ENCODE assay signal across 1 cellular context in the genomic region with DNA sequence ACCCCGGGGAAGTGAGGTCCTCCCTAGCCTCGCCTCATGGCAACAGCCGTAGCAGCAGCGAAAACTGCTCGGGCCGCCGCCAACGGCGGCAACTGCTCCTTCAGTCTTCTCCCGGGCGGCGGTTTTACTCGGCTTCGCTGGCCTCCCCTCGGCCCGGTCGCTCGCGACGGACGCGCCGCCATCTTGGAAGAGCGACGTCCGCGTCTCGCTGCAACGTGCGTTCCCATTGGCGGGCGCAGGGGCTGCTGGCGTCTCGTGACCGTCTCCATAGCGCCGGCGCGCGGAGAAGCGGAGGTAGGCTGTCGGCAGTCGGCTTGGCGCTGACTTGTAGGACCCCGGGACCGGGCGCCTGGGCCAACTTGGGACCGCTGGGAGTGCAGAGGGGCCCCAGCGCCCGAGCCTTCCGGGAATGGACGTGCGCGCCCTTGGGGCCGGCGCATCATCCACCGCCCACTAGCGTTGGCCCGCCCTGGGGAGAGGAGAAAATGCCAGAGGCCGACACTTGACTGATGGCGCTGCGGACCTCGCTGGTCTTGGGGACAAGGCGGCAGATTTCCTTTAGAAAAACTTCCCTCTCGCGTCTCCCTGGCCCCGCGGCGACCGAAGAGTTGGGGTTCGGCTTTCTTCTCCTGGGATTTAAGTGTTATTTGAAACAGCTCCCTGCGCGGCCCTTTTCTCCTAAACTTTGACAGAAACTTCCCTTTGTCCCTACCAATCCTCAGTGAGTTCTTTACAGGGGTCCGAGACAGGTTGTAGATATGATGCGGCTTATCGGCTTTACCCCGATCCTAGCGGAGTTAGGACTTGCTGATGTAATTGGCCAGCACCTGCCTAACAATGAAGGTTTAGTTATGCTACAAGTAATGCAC.
TF ChIP-seq lines count a peak whose summit lies in the region.

A gene with protein sequence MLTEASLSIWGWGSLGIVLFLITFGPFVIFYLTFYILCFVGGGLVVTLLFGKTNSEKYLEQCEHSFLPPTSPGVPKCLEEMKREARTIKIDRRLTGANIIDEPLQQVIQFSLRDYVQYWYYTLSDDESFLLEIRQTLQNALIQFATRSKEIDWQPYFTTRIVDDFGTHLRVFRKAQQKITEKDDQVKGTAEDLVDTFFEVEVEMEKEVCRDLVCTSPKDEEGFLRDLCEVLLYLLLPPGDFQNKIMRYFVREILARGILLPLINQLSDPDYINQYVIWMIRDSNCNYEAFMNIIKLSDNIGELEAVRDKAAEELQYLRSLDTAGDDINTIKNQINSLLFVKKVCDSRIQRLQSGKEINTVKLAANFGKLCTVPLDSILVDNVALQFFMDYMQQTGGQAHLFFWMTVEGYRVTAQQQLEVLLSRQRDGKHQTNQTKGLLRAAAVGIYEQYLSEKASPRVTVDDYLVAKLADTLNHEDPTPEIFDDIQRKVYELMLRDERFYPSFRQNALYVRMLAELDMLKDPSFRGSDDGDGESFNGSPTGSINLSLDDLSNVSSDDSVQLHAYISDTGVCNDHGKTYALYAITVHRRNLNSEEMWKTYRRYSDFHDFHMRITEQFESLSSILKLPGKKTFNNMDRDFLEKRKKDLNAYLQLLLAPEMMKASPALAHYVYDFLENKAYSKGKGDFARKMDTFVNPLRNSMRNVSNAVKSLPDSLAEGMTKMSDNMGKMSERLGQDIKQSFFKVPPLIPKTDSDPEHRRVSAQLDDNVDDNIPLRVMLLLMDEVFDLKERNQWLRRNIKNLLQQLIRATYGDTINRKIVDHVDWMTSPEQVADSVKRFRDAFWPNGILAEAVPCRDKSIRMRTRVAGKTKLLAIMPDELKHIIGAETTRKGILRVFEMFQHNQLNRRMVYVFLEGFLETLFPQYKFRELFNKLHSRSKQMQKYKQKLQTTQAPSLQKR (minus strand): TSS at position 193 of the 869 bp plus-strand sequence. CDS start 199 bp downstream, outside the sequence.

TF ChIP-seq in HepG2, 621 proteins besides CTCF, POLR2A, EP300 and RAD21 (continued from another document and continues in another):
- TF ChIP-seq MAF1 (CRISPR knock-in tag; IDR thresholded peaks at IDR 0.05; ENCODE audit: borderline replicate concordance) = no peak
- TF ChIP-seq ZNF891 (CRISPR knock-in tag; IDR thresholded peaks at IDR 0.05) = peak; percentile 86
- TF ChIP-seq DPF2 (CRISPR knock-in tag; IDR thresholded peaks at IDR 0.05; ENCODE audit: borderline replicate concordance, low read depth) = no peak
- TF ChIP-seq ZNF629 (CRISPR knock-in tag; conservative IDR thresholded peaks at IDR 0.05) = 0 out of 2 replicates have a peak, but pooled peaks have one; percentile 6
- TF ChIP-seq NFE2 (CRISPR knock-in tag; IDR thresholded peaks at IDR 0.05) = no peak
- TF ChIP-seq SKI (IDR thresholded peaks at IDR 0.05; ENCODE audit: partially characterized antibody) = peak; percentile 50
- no peak; the same call in 1 of the 2 replicates for TF ChIP-seq MYC (CRISPR knock-in tag; IDR thresholded peaks at IDR 0.05; ENCODE audit: borderline replicate concordance)
- no peak for TF ChIP-seq PHF5A (CRISPR knock-in tag; IDR thresholded peaks at IDR 0.05; ENCODE audit: low read depth, unreplicated experiment)
- no peak for TF ChIP-seq TRIM24 (CRISPR knock-in tag; IDR thresholded peaks at IDR 0.05)
- TF ChIP-seq, protein P1, sequence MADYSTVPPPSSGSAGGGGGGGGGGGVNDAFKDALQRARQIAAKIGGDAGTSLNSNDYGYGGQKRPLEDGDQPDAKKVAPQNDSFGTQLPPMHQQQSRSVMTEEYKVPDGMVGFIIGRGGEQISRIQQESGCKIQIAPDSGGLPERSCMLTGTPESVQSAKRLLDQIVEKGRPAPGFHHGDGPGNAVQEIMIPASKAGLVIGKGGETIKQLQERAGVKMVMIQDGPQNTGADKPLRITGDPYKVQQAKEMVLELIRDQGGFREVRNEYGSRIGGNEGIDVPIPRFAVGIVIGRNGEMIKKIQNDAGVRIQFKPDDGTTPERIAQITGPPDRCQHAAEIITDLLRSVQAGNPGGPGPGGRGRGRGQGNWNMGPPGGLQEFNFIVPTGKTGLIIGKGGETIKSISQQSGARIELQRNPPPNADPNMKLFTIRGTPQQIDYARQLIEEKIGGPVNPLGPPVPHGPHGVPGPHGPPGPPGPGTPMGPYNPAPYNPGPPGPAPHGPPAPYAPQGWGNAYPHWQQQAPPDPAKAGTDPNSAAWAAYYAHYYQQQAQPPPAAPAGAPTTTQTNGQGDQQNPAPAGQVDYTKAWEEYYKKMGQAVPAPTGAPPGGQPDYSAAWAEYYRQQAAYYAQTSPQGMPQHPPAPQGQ (CRISPR knock-in tag; IDR thresholded peaks at IDR 0.05; ENCODE audit: borderline replicate concordance) = no peak
- no peak for TF ChIP-seq ZNF446 (CRISPR knock-in tag; IDR thresholded peaks at IDR 0.05)
- TF ChIP-seq, protein P2, sequence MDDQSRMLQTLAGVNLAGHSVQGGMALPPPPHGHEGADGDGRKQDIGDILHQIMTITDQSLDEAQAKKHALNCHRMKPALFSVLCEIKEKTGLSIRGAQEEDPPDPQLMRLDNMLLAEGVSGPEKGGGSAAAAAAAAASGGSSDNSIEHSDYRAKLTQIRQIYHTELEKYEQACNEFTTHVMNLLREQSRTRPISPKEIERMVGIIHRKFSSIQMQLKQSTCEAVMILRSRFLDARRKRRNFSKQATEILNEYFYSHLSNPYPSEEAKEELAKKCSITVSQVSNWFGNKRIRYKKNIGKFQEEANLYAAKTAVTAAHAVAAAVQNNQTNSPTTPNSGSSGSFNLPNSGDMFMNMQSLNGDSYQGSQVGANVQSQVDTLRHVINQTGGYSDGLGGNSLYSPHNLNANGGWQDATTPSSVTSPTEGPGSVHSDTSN (CRISPR knock-in tag; IDR thresholded peaks at IDR 0.05; ENCODE audit: borderline replicate concordance) = no peak
- TF ChIP-seq ZNF790 (CRISPR knock-in tag; IDR thresholded peaks at IDR 0.05; ENCODE audit: borderline replicate concordance) = no peak
- peak; percentile 71 for TF ChIP-seq SALL1 (CRISPR knock-in tag; IDR thresholded peaks at IDR 0.05)
- no peak for TF ChIP-seq NONO (IDR thresholded peaks at IDR 0.05)
- TF ChIP-seq NONO (CRISPR knock-in tag; conservative IDR thresholded peaks at IDR 0.05) = peak; percentile 38; the same call in 1 of the 2 replicates
- peak in 1 of 2 experiments; percentile 70; a peak in 2 of 4 replicates for TF ChIP-seq KLF16 (CRISPR knock-in tag; IDR thresholded peaks at IDR 0.05)
- TF ChIP-seq ZNF138 (CRISPR knock-in tag; IDR thresholded peaks at IDR 0.05; ENCODE audit: low read depth) = no peak
- 0 out of 2 replicates have a peak, but pooled peaks have one; percentile 28 for TF ChIP-seq KDM5A (IDR thresholded peaks at IDR 0.05; ENCODE audit: borderline replicate concordance, low read length)
- TF ChIP-seq, protein P3, sequence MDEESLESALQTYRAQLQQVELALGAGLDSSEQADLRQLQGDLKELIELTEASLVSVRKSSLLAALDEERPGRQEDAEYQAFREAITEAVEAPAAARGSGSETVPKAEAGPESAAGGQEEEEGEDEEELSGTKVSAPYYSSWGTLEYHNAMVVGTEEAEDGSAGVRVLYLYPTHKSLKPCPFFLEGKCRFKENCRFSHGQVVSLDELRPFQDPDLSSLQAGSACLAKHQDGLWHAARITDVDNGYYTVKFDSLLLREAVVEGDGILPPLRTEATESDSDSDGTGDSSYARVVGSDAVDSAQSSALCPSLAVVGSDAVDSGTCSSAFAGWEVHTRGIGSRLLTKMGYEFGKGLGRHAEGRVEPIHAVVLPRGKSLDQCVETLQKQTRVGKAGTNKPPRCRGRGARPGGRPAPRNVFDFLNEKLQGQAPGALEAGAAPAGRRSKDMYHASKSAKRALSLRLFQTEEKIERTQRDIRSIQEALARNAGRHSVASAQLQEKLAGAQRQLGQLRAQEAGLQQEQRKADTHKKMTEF (CRISPR knock-in tag; IDR thresholded peaks at IDR 0.05) = peak; percentile 87; the same call in 1 of the 2 replicates
- no peak; the same call in 1 of the 2 replicates for TF ChIP-seq WIZ (CRISPR knock-in tag; IDR thresholded peaks at IDR 0.05)
- peak; percentile 74; the same call in 1 of the 2 replicates for TF ChIP-seq ZNF333 (CRISPR knock-in tag; IDR thresholded peaks at IDR 0.05; ENCODE audit: borderline replicate concordance)
- TF ChIP-seq AHR (CRISPR knock-in tag; IDR thresholded peaks at IDR 0.05) = peak; percentile 70; the same call in 1 of the 2 replicates
- TF ChIP-seq, protein P4, sequence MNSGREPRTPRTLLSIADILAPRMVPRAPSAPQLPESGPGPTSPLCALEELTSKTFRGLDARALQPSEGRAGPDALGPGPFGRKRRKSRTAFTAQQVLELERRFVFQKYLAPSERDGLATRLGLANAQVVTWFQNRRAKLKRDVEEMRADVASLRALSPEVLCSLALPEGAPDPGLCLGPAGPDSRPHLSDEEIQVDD (CRISPR knock-in tag; IDR thresholded peaks at IDR 0.05; ENCODE audit: borderline replicate concordance) = no peak
- TF ChIP-seq ZFP37 (CRISPR knock-in tag; IDR thresholded peaks at IDR 0.05; ENCODE audit: borderline replicate concordance) = no peak
- TF ChIP-seq, protein P5, sequence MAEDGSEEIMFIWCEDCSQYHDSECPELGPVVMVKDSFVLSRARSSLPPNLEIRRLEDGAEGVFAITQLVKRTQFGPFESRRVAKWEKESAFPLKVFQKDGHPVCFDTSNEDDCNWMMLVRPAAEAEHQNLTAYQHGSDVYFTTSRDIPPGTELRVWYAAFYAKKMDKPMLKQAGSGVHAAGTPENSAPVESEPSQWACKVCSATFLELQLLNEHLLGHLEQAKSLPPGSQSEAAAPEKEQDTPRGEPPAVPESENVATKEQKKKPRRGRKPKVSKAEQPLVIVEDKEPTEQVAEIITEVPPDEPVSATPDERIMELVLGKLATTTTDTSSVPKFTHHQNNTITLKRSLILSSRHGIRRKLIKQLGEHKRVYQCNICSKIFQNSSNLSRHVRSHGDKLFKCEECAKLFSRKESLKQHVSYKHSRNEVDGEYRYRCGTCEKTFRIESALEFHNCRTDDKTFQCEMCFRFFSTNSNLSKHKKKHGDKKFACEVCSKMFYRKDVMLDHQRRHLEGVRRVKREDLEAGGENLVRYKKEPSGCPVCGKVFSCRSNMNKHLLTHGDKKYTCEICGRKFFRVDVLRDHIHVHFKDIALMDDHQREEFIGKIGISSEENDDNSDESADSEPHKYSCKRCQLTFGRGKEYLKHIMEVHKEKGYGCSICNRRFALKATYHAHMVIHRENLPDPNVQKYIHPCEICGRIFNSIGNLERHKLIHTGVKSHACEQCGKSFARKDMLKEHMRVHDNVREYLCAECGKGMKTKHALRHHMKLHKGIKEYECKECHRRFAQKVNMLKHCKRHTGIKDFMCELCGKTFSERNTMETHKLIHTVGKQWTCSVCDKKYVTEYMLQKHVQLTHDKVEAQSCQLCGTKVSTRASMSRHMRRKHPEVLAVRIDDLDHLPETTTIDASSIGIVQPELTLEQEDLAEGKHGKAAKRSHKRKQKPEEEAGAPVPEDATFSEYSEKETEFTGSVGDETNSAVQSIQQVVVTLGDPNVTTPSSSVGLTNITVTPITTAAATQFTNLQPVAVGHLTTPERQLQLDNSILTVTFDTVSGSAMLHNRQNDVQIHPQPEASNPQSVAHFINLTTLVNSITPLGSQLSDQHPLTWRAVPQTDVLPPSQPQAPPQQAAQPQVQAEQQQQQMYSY (CRISPR knock-in tag; IDR thresholded peaks at IDR 0.05) = no peak
- TF ChIP-seq ZNF367 (CRISPR knock-in tag; IDR thresholded peaks at IDR 0.05; ENCODE audit: borderline replicate concordance) = no peak
- TF ChIP-seq, protein P6, sequence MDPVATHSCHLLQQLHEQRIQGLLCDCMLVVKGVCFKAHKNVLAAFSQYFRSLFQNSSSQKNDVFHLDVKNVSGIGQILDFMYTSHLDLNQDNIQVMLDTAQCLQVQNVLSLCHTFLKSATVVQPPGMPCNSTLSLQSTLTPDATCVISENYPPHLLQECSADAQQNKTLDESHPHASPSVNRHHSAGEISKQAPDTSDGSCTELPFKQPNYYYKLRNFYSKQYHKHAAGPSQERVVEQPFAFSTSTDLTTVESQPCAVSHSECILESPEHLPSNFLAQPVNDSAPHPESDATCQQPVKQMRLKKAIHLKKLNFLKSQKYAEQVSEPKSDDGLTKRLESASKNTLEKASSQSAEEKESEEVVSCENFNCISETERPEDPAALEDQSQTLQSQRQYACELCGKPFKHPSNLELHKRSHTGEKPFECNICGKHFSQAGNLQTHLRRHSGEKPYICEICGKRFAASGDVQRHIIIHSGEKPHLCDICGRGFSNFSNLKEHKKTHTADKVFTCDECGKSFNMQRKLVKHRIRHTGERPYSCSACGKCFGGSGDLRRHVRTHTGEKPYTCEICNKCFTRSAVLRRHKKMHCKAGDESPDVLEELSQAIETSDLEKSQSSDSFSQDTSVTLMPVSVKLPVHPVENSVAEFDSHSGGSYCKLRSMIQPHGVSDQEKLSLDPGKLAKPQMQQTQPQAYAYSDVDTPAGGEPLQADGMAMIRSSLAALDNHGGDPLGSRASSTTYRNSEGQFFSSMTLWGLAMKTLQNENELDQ (CRISPR knock-in tag; IDR thresholded peaks at IDR 0.05; ENCODE audit: borderline replicate concordance) = no peak
- TF ChIP-seq ZNF282 (IDR thresholded peaks at IDR 0.05; ENCODE audit: partially characterized antibody) = no peak
- TF ChIP-seq SMARCC2 (IDR thresholded peaks at IDR 0.05) = no peak
- TF ChIP-seq, protein P7, sequence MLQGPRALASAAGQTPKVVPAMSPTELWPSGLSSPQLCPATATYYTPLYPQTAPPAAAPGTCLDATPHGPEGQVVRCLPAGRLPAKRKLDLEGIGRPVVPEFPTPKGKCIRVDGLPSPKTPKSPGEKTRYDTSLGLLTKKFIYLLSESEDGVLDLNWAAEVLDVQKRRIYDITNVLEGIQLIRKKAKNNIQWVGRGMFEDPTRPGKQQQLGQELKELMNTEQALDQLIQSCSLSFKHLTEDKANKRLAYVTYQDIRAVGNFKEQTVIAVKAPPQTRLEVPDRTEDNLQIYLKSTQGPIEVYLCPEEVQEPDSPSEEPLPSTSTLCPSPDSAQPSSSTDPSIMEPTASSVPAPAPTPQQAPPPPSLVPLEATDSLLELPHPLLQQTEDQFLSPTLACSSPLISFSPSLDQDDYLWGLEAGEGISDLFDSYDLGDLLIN (CRISPR knock-in tag; IDR thresholded peaks at IDR 0.05; ENCODE audit: borderline replicate concordance) = no peak
- TF ChIP-seq ZNF3 (CRISPR knock-in tag; IDR thresholded peaks at IDR 0.05) = peak; percentile 30; the same call in 1 of the 2 replicates
- TF ChIP-seq, protein P8, sequence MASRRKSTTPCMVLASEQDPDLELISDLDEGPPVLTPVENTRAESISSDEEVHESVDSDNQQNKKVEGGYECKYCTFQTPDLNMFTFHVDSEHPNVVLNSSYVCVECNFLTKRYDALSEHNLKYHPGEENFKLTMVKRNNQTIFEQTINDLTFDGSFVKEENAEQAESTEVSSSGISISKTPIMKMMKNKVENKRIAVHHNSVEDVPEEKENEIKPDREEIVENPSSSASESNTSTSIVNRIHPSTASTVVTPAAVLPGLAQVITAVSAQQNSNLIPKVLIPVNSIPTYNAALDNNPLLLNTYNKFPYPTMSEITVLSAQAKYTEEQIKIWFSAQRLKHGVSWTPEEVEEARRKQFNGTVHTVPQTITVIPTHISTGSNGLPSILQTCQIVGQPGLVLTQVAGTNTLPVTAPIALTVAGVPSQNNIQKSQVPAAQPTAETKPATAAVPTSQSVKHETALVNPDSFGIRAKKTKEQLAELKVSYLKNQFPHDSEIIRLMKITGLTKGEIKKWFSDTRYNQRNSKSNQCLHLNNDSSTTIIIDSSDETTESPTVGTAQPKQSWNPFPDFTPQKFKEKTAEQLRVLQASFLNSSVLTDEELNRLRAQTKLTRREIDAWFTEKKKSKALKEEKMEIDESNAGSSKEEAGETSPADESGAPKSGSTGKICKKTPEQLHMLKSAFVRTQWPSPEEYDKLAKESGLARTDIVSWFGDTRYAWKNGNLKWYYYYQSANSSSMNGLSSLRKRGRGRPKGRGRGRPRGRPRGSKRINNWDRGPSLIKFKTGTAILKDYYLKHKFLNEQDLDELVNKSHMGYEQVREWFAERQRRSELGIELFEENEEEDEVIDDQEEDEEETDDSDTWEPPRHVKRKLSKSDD (CRISPR knock-in tag; IDR thresholded peaks at IDR 0.05; ENCODE audit: low read depth) = no peak
- no peak for TF ChIP-seq SRSF4 (IDR thresholded peaks at IDR 0.05; ENCODE audit: low read depth, low read length, poor library complexity, severe bottlenecking)
- TF ChIP-seq, protein P9, sequence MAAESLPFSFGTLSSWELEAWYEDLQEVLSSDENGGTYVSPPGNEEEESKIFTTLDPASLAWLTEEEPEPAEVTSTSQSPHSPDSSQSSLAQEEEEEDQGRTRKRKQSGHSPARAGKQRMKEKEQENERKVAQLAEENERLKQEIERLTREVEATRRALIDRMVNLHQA (CRISPR knock-in tag; IDR thresholded peaks at IDR 0.05) = no peak
